Comparison of ENCODE assay signal across 1 cellular context in genomic region chr15:66653852-66654251, GRCh38.
TF ChIP-seq lines count a peak whose summit lies in the region.

No MANE protein-coding gene starts in this region.

TF ChIP-seq in GM23338, 12 proteins besides CTCF, POLR2A, EP300 and RAD21:
- TF ChIP-seq JUNB (IDR thresholded peaks at IDR 0.05; ENCODE audit: unreplicated experiment): no peak
- TF ChIP-seq ZNF462 (CRISPR knock-in tag; IDR thresholded peaks at IDR 0.05): no peak
